ENCODE assay signal across 10 cellular contexts in the genomic region with DNA sequence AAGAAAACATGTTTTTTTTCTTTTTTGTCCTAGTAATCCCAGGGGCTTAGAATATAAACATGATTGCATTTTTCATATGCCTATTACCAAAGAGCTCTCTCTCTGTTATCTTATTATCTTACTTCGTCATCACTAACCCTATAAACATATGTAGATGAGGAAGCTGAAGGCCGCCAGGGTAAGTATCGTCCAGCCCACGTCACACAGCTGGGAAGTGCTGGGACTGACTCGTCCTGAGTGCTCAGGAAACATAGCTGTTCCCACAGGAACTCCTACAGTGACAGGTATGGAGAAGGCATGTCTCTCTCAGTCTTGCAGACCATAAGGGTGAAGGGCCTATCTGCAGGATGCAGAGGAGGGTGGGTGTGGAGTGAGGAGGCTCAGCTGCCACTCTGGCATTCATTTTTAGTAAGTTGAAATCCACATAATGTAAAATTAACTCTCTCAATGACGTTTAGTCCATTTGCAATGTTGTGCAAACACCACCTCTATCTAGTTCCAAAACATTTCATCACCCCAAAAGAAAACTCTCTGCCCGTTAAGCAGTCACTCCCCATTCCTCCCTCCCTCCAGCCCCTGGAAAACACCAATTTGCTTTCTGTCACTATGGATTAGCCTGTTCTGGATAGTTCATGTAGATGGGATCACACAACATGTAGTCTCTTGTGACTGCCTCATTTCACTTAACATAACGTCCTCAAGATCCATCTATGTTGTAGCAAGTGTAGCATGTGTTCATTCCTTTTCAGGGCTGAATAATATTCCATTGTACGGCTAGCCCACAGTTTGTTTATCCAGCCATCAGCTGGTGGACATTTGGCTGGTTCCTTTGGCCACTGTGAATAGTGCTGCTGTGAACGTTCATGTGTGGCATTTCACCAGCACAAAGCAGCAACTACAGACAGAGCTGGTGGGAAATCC.
DNase-seq lines count a peak whose midpoint lies in the region; ATAC-seq and TF ChIP-seq lines count a peak whose summit lies in the region.
"Had no signal": no experiment of that assay in that cellular context is flagged by ENCODE, and none has a peak within 500 bp of the region (broad histone marks: within the 10 kb centered on the region; RNA-seq: fewer than 3 reads in every experiment).

No MANE protein-coding gene starts in this region.

- peaks cover 0 to 7% of the 10 kb centered on the region in 2 donors for H3K36me3 ChIP-seq in lung (ENCODE audit: control insufficient read depth in 2 of 2, insufficient read depth in 2 of 2, low read length in 2 of 2)

- no peak overlapping the region for H3K4me3 ChIP-seq in lung

- H3K4me1 ChIP-seq in lung (ENCODE audit: control insufficient read depth in 2 of 2, insufficient read depth in 2 of 2, low read length in 2 of 2), result peaks cover 0 to 10% of the 10 kb centered on the region in 2 donors

- TF ChIP-seq CTCF in lung (IDR thresholded peaks at IDR 0.05; ENCODE audit: control extremely low read depth, extremely low read depth), result no peak

- H3K9me3 ChIP-seq in lung (ENCODE audit: control insufficient read depth in 2 of 2, insufficient read depth in 1 of 2, low read length in 1 of 2), result no peaks in the 10 kb centered on the region

- H3K27ac ChIP-seq in lung (ENCODE audit: low read depth in 1 of 2, low read length in 1 of 2), result no peak overlapping the region

- H3K27me3 ChIP-seq in lung (ENCODE audit: control insufficient read depth, insufficient read depth), result no peaks in the 10 kb centered on the region

- WGBS in lung, 2 donors, result 35 to 52% methylated on average over 10 of the region's 10 CpGs

- DNase-seq in EH (ENCODE audit: low read depth), result peak; percentile 96
- DNase-seq in OCI-M1 (lab: John Stamatoyannopoulos, UW), result peak; percentile 56
- peak; percentile 95 to 98 for DNase-seq in dermis microvascular lymphatic vessel endothelial cell (ENCODE audit: low read depth in 2 of 2)
- DNase-seq in lung (ENCODE audit: low spot score), result no peak
- no peak for DNase-seq in NCI-H128 (lab: John Stamatoyannopoulos, UW; ENCODE audit: unreplicated experiment)
- DNase-seq: activated CD4-positive, alpha-beta T cell treated with anti-CD3 and anti-CD28 coated beads for 48 hours; NK-92 treated with Interleukin-12 subunit alpha and Interleukin-12 subunit beta, amount 100 ng/mL, for 24 hours had no signal

- peak; percentile 29 for ATAC-seq in lung (ENCODE audit: insufficient read depth, low FRiP score)
- no peak for ATAC-seq in GM18511 (IDR thresholded peaks at IDR 0.05; ENCODE audit: unreplicated experiment)
- ATAC-seq in GM21367 (IDR thresholded peaks at IDR 0.05; ENCODE audit: unreplicated experiment), result no peak
- ATAC-seq in HG03280 (IDR thresholded peaks at IDR 0.05; ENCODE audit: unreplicated experiment), result no peak

Comparison
In these comparisons a context has a peak if more than half of its experiments do, and no peak if none do; other contexts are left out.
1. DNase-seq: peak in EH (single experiment), OCI-M1 (single experiment) and dermis microvascular lymphatic vessel endothelial cell (2 of 2); none in lung (single experiment) and NCI-H128 (single experiment).